In genomic region chr5:176530983-176531901, GRCh38 we compare ENCODE assay signal across 8 cellular contexts. TPM values are rescaled to one million over a fixed set of nuclear protein-coding genes. Genes with fewer than 3 reads are reported as not detected.
A peak's percentile ranks its signal among the peaks of the same experiment; 100 is the strongest.
DNase-seq lines count a peak whose midpoint lies in the region; ATAC-seq and TF ChIP-seq lines count a peak whose summit lies in the region.

No MANE protein-coding gene starts in this region.

- no peak for TF ChIP-seq CTCF in osteoblast (IDR thresholded peaks at IDR 0.05; ENCODE audit: extremely low read depth, low read depth, low read length)
- no peak for TF ChIP-seq CTCF in nephron progenitor cell (IDR thresholded peaks at IDR 0.05)

- peaks cover 42% of the 10 kb centered on the region for H3K79me2 ChIP-seq in osteoblast (ENCODE audit: insufficient read depth, low read length)

- no peak overlapping the region for H3K27ac ChIP-seq in osteoblast (ENCODE audit: low read depth, low read length)

- peaks cover 41% of the 10 kb centered on the region for H4K20me1 ChIP-seq in osteoblast (ENCODE audit: insufficient read depth, low read length)

- no peak overlapping the region for H3K27ac Mint-ChIP-seq in nephron progenitor cell

- peaks cover 10% of the 10 kb centered on the region for H3K36me3 Mint-ChIP-seq in nephron progenitor cell (ENCODE audit: low read depth)

- no peak overlapping the region for H2AFZ ChIP-seq in osteoblast (ENCODE audit: low read length)

- ATAC-seq in HG03045 (IDR thresholded peaks at IDR 0.05; ENCODE audit: unreplicated experiment) (no peak), GM18907 (IDR thresholded peaks at IDR 0.05; ENCODE audit: unreplicated experiment) (no peak)

- peaks cover 28% of the 10 kb centered on the region for H3K36me3 ChIP-seq in osteoblast (ENCODE audit: insufficient read depth, low read length)

- H3K4me3 Mint-ChIP-seq in nephron progenitor cell: no peak overlapping the region

- peaks cover 15% of the 10 kb centered on the region for H3K4me1 ChIP-seq in osteoblast (ENCODE audit: insufficient read depth, low read length)

- no peaks in the 10 kb centered on the region for H3K9me3 Mint-ChIP-seq in nephron progenitor cell

- H3K9me3 ChIP-seq in osteoblast (ENCODE audit: low read depth, low read length): no peaks in the 10 kb centered on the region

- H3K4me1 Mint-ChIP-seq in nephron progenitor cell: peaks cover 31% of the 10 kb centered on the region

- H3K4me2 ChIP-seq in osteoblast (ENCODE audit: insufficient read depth, low read length): no peak overlapping the region

- peak; percentile 46 for DNase-seq in DMS79 (lab: John Stamatoyannopoulos, UW)
- peak; percentile 54 for DNase-seq in NCI-H1694 treated with DMSO at 0.1 percent for 48 hours (lab: John Stamatoyannopoulos, UW)
- peak; percentile 36 for DNase-seq in cerebellum (ENCODE audit: low spot score)
- peak; percentile 96 for DNase-seq in osteoblast (ENCODE audit: insufficient read length, low spot score, missing footprints)
- no peak for DNase-seq in nephron progenitor cell
- no peak for DNase-seq in islet precursor cell

- no peaks in the 10 kb centered on the region for H3K27me3 ChIP-seq in osteoblast (ENCODE audit: insufficient read depth, low read length)

- no peaks in the 10 kb centered on the region for H3K27me3 Mint-ChIP-seq in nephron progenitor cell (ENCODE audit: low read depth, poor library complexity)

- H3K4me3 ChIP-seq in osteoblast (ENCODE audit: insufficient read depth, low read length): no peak overlapping the region

RNA-seq across cellular contexts. Expression of gene RNF44, which starts 6.0 kb away (rescaled TPM):
- total RNA-seq in cerebellum (16.3 TPM), osteoblast (5.4 and 6.2 TPM in 2 replicates)

RNA-seq across cellular contexts. Expression of gene CDHR2, which starts 17.9 kb away (rescaled TPM):
- total RNA-seq in cerebellum: 0.18 TPM
- under 0.01 TPM in 1 of 2 replicates, not detected in the other for total RNA-seq in osteoblast

Comparison
In these comparisons a context has a peak if more than half of its experiments do, and no peak if none do; other contexts are left out.
1. DNase-seq: peak in DMS79 (single experiment), NCI-H1694 treated with DMSO at 0.1 percent for 48 hours (single experiment), cerebellum (single experiment) and osteoblast (single experiment); none in nephron progenitor cell (single experiment) and islet precursor cell (single experiment).